In the genomic region with DNA sequence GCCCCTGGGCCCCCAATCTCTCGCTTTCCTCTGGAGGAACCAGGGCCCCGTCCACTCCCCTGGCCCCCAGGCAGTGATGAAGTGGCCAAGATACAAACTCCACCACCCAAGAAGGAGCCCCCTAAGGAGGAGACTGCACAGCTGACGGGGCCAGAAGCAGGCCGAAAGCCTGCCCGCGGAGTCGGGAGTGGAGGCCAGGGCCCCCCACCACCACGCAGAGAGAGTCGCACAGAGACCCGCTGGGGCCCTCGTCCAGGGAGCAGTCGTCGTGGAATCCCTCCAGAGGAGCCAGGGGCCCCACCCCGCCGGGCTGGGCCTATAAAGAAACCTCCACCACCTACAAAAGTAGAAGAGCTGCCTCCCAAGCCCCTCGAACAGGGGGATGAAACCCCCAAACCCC, we compare ENCODE assay signal across 1 cellular context.
TF ChIP-seq lines count a peak whose summit lies in the region.

No MANE protein-coding gene starts in this region.

TF ChIP-seq in H1, 55 proteins besides CTCF, POLR2A, EP300 and RAD21:
- TF ChIP-seq CBX5 (IDR thresholded peaks at IDR 0.05; ENCODE audit: low read depth, low read length) (no peak), BRCA1 (IDR thresholded peaks at IDR 0.05; ENCODE audit: low read depth, low read length) (no peak), TCF12 (IDR thresholded peaks at IDR 0.05; ENCODE audit: low read depth, low read length) (no peak), POU5F1 (IDR thresholded peaks at IDR 0.05; ENCODE audit: low read depth, low read length) (no peak), RBBP5 (IDR thresholded peaks at IDR 0.05; ENCODE audit: borderline replicate concordance, low read depth, low read length) (no peak), SRF (IDR thresholded peaks at IDR 0.05; ENCODE audit: low read depth, low read length) (no peak)
- TF ChIP-seq, protein P1, sequence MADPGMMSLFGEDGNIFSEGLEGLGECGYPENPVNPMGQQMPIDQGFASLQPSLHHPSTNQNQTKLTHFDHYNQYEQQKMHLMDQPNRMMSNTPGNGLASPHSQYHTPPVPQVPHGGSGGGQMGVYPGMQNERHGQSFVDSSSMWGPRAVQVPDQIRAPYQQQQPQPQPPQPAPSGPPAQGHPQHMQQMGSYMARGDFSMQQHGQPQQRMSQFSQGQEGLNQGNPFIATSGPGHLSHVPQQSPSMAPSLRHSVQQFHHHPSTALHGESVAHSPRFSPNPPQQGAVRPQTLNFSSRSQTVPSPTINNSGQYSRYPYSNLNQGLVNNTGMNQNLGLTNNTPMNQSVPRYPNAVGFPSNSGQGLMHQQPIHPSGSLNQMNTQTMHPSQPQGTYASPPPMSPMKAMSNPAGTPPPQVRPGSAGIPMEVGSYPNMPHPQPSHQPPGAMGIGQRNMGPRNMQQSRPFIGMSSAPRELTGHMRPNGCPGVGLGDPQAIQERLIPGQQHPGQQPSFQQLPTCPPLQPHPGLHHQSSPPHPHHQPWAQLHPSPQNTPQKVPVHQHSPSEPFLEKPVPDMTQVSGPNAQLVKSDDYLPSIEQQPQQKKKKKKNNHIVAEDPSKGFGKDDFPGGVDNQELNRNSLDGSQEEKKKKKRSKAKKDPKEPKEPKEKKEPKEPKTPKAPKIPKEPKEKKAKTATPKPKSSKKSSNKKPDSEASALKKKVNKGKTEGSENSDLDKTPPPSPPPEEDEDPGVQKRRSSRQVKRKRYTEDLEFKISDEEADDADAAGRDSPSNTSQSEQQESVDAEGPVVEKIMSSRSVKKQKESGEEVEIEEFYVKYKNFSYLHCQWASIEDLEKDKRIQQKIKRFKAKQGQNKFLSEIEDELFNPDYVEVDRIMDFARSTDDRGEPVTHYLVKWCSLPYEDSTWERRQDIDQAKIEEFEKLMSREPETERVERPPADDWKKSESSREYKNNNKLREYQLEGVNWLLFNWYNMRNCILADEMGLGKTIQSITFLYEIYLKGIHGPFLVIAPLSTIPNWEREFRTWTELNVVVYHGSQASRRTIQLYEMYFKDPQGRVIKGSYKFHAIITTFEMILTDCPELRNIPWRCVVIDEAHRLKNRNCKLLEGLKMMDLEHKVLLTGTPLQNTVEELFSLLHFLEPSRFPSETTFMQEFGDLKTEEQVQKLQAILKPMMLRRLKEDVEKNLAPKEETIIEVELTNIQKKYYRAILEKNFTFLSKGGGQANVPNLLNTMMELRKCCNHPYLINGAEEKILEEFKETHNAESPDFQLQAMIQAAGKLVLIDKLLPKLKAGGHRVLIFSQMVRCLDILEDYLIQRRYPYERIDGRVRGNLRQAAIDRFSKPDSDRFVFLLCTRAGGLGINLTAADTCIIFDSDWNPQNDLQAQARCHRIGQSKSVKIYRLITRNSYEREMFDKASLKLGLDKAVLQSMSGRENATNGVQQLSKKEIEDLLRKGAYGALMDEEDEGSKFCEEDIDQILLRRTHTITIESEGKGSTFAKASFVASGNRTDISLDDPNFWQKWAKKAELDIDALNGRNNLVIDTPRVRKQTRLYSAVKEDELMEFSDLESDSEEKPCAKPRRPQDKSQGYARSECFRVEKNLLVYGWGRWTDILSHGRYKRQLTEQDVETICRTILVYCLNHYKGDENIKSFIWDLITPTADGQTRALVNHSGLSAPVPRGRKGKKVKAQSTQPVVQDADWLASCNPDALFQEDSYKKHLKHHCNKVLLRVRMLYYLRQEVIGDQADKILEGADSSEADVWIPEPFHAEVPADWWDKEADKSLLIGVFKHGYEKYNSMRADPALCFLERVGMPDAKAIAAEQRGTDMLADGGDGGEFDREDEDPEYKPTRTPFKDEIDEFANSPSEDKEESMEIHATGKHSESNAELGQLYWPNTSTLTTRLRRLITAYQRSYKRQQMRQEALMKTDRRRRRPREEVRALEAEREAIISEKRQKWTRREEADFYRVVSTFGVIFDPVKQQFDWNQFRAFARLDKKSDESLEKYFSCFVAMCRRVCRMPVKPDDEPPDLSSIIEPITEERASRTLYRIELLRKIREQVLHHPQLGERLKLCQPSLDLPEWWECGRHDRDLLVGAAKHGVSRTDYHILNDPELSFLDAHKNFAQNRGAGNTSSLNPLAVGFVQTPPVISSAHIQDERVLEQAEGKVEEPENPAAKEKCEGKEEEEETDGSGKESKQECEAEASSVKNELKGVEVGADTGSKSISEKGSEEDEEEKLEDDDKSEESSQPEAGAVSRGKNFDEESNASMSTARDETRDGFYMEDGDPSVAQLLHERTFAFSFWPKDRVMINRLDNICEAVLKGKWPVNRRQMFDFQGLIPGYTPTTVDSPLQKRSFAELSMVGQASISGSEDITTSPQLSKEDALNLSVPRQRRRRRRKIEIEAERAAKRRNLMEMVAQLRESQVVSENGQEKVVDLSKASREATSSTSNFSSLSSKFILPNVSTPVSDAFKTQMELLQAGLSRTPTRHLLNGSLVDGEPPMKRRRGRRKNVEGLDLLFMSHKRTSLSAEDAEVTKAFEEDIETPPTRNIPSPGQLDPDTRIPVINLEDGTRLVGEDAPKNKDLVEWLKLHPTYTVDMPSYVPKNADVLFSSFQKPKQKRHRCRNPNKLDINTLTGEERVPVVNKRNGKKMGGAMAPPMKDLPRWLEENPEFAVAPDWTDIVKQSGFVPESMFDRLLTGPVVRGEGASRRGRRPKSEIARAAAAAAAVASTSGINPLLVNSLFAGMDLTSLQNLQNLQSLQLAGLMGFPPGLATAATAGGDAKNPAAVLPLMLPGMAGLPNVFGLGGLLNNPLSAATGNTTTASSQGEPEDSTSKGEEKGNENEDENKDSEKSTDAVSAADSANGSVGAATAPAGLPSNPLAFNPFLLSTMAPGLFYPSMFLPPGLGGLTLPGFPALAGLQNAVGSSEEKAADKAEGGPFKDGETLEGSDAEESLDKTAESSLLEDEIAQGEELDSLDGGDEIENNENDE (IDR thresholded peaks at IDR 0.05; ENCODE audit: insufficient replicate concordance, low read length): no peak
- TF ChIP-seq, protein P2, sequence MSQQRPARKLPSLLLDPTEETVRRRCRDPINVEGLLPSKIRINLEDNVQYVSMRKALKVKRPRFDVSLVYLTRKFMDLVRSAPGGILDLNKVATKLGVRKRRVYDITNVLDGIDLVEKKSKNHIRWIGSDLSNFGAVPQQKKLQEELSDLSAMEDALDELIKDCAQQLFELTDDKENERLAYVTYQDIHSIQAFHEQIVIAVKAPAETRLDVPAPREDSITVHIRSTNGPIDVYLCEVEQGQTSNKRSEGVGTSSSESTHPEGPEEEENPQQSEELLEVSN (IDR thresholded peaks at IDR 0.05): no peak
